Comparison of ENCODE assay signal across 1 cellular context in genomic region chr4:183508693-183509092, GRCh38.
A peak's percentile ranks its signal among the peaks of the same experiment; 100 is the strongest.
TF ChIP-seq lines count a peak whose summit lies in the region.

No MANE protein-coding gene starts in this region.

TF ChIP-seq in HepG2, 621 proteins besides CTCF, POLR2A, EP300 and RAD21 (continued from another document):
- TF ChIP-seq MAFK (conservative IDR thresholded peaks at IDR 0.05 in 1 of 2, IDR thresholded peaks at IDR 0.05 in 1 of 2; ENCODE audit: low read length in 2 of 2) (0 out of 4 replicates have a peak, but pooled peaks of 1 of the 2 experiments have one; percentile 4), ZSCAN31 (CRISPR knock-in tag; IDR thresholded peaks at IDR 0.05; ENCODE audit: low read depth) (no peak), UBTF (CRISPR knock-in tag; IDR thresholded peaks at IDR 0.05) (no peak), THYN1 (CRISPR knock-in tag; IDR thresholded peaks at IDR 0.05; ENCODE audit: borderline replicate concordance, low read depth) (no peak), NFE2L2 (IDR thresholded peaks at IDR 0.05; ENCODE audit: low read length) (peak; percentile 58; the same call in 1 of the 2 replicates), MTF1 (CRISPR knock-in tag; IDR thresholded peaks at IDR 0.05) (no peak), ZNF362 (CRISPR knock-in tag; IDR thresholded peaks at IDR 0.05; ENCODE audit: borderline replicate concordance) (no peak), MAFF (IDR thresholded peaks at IDR 0.05; ENCODE audit: low read depth, low read length) (0 out of 2 replicates have a peak, but pooled peaks have one; percentile 12)
